In the genomic region with DNA sequence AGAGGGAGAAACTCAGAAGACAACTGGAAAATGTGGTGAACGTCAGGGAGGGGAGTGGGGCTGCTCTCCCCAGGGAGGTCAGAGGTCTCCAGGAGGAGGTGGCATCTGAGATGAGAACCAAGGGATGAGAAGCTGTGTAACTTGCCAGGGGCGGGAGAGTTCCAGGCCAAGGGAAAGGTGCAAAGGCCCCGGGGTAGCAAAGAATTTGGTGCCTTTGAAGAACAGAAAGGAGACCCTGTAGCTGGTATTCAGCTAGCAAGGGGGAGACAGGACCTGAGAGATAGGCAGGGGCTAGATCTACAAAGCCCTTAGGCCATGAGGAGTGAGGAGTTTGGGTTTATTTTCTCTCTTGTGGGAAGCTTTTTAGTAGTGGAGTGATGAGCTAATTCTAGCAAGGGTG, we compare ENCODE assay signal across 23 cellular contexts. TPM values are rescaled to one million over a fixed set of nuclear protein-coding genes. Genes with fewer than 3 reads are reported as not detected.
"Had no signal": no experiment of that assay in that cellular context is flagged by ENCODE, and none has a peak within 500 bp of the region (broad histone marks: within the 10 kb centered on the region; RNA-seq: fewer than 3 reads in every experiment).

No MANE protein-coding gene starts in this region.

- H3K27ac Mint-ChIP-seq: activated CD4-positive, alpha-beta memory T cell treated with anti-CD3 and anti-CD28 coated beads, Interleukin-2, amount 10 ng/mL, durations not matched to agents 7 days and 5 days; activated CD4-positive, alpha-beta T cell treated with anti-CD3 and anti-CD28 coated beads, Interleukin-2, amount 10 ng/mL, durations not matched to agents 24 days and 14 days; activated naive CD4-positive, alpha-beta T cell treated with anti-CD3 and anti-CD28 coated beads, Interleukin-2, amount 10 ng/mL, durations not matched to agents 7 days and 5 days; memory B cell; progenitor cell of endocrine pancreas; T-helper 1 cell treated with Interleukin-12 subunit alpha and Interleukin-12 subunit beta and Interleukin-4 antibody, amounts not matched to agents 30 μg/mL and 1 μg/mL, for 36 hours had no signal

- DNase-seq: activated CD4-positive, alpha-beta memory T cell treated with anti-CD3 and anti-CD28 coated beads, Interleukin-2, amount 10 ng/mL, durations not matched to agents 7 days and 5 days; activated CD4-positive, alpha-beta T cell treated with anti-CD3 and anti-CD28 coated beads, Interleukin-2, amount 10 ng/mL, durations not matched to agents 24 days and 14 days; activated effector memory CD4-positive, alpha-beta T cell treated with anti-CD3 and anti-CD28 coated beads, Interleukin-2, amount 50 U/mL, for 16 hours; activated naive CD4-positive, alpha-beta T cell treated with anti-CD3 and anti-CD28 coated beads, Interleukin-2, amount 10 ng/mL, durations not matched to agents 7 days and 5 days; amygdala; cerebellar nuclear complex; effector memory CD4-positive, alpha-beta T cell; head of caudate nucleus; left colon; retina; sigmoid colon; stimulated activated CD4-positive, alpha-beta T cell treated with anti-CD3 and anti-CD28 coated beads, Interleukin-15, amount 100 ng/mL, for 24 hours; stimulated activated CD4-positive, alpha-beta T cell treated with anti-CD3 and anti-CD28 coated beads, Interleukin-2, amount 100 ng/mL, for 48 hours; stimulated activated naive CD4-positive, alpha-beta T cell treated with Interleukin-2 at 50 U/mL for 16 hours; upper lobe of left lung had no signal

- H3K36me3 ChIP-seq: sigmoid colon, thoracic aorta, upper lobe of left lung had no signal

- H3K4me3 ChIP-seq: sigmoid colon, smooth muscle cell, thoracic aorta, upper lobe of left lung had no signal

- H3K4me2 ChIP-seq: smooth muscle cell had no signal

- H3K9me3 Mint-ChIP-seq: activated CD4-positive, alpha-beta memory T cell treated with anti-CD3 and anti-CD28 coated beads, Interleukin-2, amount 10 ng/mL, durations not matched to agents 7 days and 5 days; activated CD4-positive, alpha-beta T cell treated with anti-CD3 and anti-CD28 coated beads, Interleukin-2, amount 10 ng/mL, durations not matched to agents 24 days and 14 days; activated naive CD4-positive, alpha-beta T cell treated with anti-CD3 and anti-CD28 coated beads, Interleukin-2, amount 10 ng/mL, durations not matched to agents 7 days and 5 days; memory B cell; T-helper 1 cell treated with Interleukin-12 subunit alpha and Interleukin-12 subunit beta and Interleukin-4 antibody, amounts not matched to agents 30 μg/mL and 1 μg/mL, for 36 hours had no signal

- H3K9me3 ChIP-seq: sigmoid colon, thoracic aorta, upper lobe of left lung had no signal

- H3K4me3 Mint-ChIP-seq: activated CD4-positive, alpha-beta memory T cell treated with anti-CD3 and anti-CD28 coated beads, Interleukin-2, amount 10 ng/mL, durations not matched to agents 7 days and 5 days; activated CD4-positive, alpha-beta T cell treated with anti-CD3 and anti-CD28 coated beads, Interleukin-2, amount 10 ng/mL, durations not matched to agents 24 days and 14 days; activated naive CD4-positive, alpha-beta T cell treated with anti-CD3 and anti-CD28 coated beads, Interleukin-2, amount 10 ng/mL, durations not matched to agents 7 days and 5 days; memory B cell; T-helper 1 cell treated with Interleukin-12 subunit alpha and Interleukin-12 subunit beta and Interleukin-4 antibody, amounts not matched to agents 30 μg/mL and 1 μg/mL, for 36 hours had no signal

- H3K36me3 Mint-ChIP-seq: activated naive CD4-positive, alpha-beta T cell treated with anti-CD3 and anti-CD28 coated beads, Interleukin-2, amount 10 ng/mL, durations not matched to agents 7 days and 5 days; memory B cell had no signal

- H3K27ac ChIP-seq: sigmoid colon, thoracic aorta, upper lobe of left lung had no signal

RNA-seq across cellular contexts. Expression of a gene that starts 3.3 kb away (rescaled TPM):
- total RNA-seq: myocyte had no signal

RNA-seq across cellular contexts. Expression of a gene that starts 57.2 kb away (rescaled TPM):
- total RNA-seq: activated CD4-positive, alpha-beta memory T cell treated with anti-CD3 and anti-CD28 coated beads, Interleukin-2, amount 10 ng/mL, durations not matched to agents 7 days and 5 days; activated CD4-positive, alpha-beta T cell treated with anti-CD3 and anti-CD28 coated beads, Interleukin-2, amount 10 ng/mL, durations not matched to agents 24 days and 14 days; frontal cortex; myocyte; osteocyte; progenitor cell of endocrine pancreas; sigmoid colon; smooth muscle cell; thoracic aorta had no signal
- polyA plus RNA-seq: smooth muscle cell had no signal
